In the genomic region with DNA sequence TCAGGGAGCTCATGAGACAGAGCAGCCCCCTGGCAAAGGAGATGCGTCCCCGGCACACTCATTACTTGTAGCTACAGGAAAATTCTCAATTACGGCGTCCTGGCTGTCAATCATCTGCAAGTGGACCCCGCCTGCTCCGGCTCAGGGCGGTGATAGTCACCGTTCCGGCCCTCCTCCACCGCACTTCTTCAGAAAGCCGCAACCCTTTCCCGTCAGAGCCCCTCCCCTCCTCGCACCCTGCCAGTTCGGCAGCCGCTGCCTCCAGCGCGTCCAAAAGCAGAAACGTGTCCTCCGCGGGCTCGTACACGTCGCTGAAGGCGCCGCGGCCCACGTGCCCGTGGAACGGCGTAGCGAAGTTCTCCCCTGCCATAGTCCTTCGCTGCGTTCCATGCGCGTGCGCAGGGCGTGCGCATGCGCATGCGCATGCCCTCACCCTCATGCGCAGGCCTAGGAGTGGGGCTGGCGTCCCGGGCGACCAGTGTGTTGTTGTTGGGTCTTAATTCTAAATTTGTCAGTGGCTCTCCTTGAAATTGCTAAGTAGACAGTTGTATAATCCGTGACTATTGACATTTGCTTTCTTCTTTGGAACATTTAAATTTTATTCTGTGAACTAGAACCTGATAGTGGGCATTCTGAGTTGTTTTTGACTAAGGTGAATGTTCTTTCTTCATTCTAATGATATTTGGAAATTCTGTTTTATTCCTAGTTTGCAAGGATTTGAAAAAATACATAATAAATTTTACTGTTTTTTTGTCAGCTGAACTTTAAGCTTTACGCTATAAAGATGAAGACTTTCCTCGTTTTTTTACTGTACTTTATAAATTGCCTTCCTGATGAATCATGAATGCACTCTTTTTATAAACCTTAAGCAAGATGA, we compare ENCODE assay signal across 7 cellular contexts.
DNase-seq lines count a peak whose midpoint lies in the region; ATAC-seq, FAIRE-seq and TF ChIP-seq lines count a peak whose summit lies in the region.

No MANE protein-coding gene starts in this region.

- peak; percentile 88 for FAIRE-seq in GM18507 (lab: Jason Lieb, UNC)

- DNase-seq in GM18507 (ENCODE audit: extremely low spot score, insufficient read length, low read depth): peak; percentile 93
- peak; percentile 78 to 84 for DNase-seq in NCI-H1930 (lab: John Stamatoyannopoulos, UW)
- DNase-seq in T-helper 22 cell (ENCODE audit: low read depth): peak; percentile 84
- DNase-seq in astrocyte of the cerebellum (ENCODE audit: low read depth): peak; percentile 77
- peak; percentile 76 to 83 for DNase-seq in hippocampal formation (lab: John Stamatoyannopoulos, UW)
- DNase-seq in retina: peak; percentile 96

- H3K4me3 ChIP-seq in astrocyte of the cerebellum (ENCODE audit: low read depth, low read length): peak overlapping the region; percentile 56

- ATAC-seq in HG02973 (IDR thresholded peaks at IDR 0.05; ENCODE audit: unreplicated experiment): peak; percentile 95

- TF ChIP-seq CTCF in astrocyte of the cerebellum (IDR thresholded peaks at IDR 0.05; ENCODE audit: low read depth, low read length, missing control alignments): no peak

- in situ Hi-C loops in astrocyte of the cerebellum (cut with HindIII; ENCODE audit: low sequenced_read_pairs): loop anchor here (5.0 kb wide), 1 partner anchor 77 kb away; no protein-coding TSS in a partner anchor

Comparison
In these comparisons a context has a peak if more than half of its experiments do, and no peak if none do; other contexts are left out.
1. Peak in every context shown above with its lines: DNase-seq, ATAC-seq and H3K4me3 ChIP-seq.